Comparison of ENCODE assay signal across 17 cellular contexts in genomic region chr19:11949201-11949600, GRCh38. TPM values are rescaled to one million over a fixed set of nuclear protein-coding genes. Genes with fewer than 3 reads are reported as not detected.
DNase-seq lines count a peak whose midpoint lies in the region; ATAC-seq and TF ChIP-seq lines count a peak whose summit lies in the region.
"Had no signal": no experiment of that assay in that cellular context is flagged by ENCODE, and none has a peak within 500 bp of the region (broad histone marks: within the 10 kb centered on the region; RNA-seq: fewer than 3 reads in every experiment).

No MANE protein-coding gene starts in this region.

- no peak overlapping the region for H3K4me3 Mint-ChIP-seq in chondrocyte (ENCODE audit: unreplicated experiment)

- H3K27me3 Mint-ChIP-seq in chondrocyte (ENCODE audit: low read depth), result no peaks in the 10 kb centered on the region
- H3K27me3 Mint-ChIP-seq: naive B cell had no signal

- H4K20me1 ChIP-seq in Karpas-422 (ENCODE audit: insufficient read depth, low read depth, low read length), result no peaks in the 10 kb centered on the region

- peaks cover 78% of the 10 kb centered on the region for H3K36me3 Mint-ChIP-seq in chondrocyte (ENCODE audit: low read depth)

- H3K27ac ChIP-seq in Karpas-422 (ENCODE audit: low read length) (no peak overlapping the region), skeletal muscle tissue (ENCODE audit: low read depth, low read length) (no peak overlapping the region)
- H3K27ac ChIP-seq: psoas muscle, suprapubic skin had no signal

- no peak overlapping the region for H3K4me2 ChIP-seq in Karpas-422 (ENCODE audit: low read depth, low read length, poor library complexity, severe bottlenecking)

- no peak overlapping the region for H3K27ac Mint-ChIP-seq in chondrocyte (ENCODE audit: unreplicated experiment)
- H3K27ac Mint-ChIP-seq: activated T-helper 2 cell treated with anti-CD3 and anti-CD28 coated beads, Interferon-gamma antibody, Interleukin-2, Interleukin-4, amounts not matched to agents 10 μg/mL and 5 μg/mL and 100 μg/mL, durations not matched to agents 14 hours and 24 hours and 36 hours had no signal

- no peaks in the 10 kb centered on the region for H3K4me1 ChIP-seq in Karpas-422 (ENCODE audit: low read length)
- H3K4me1 ChIP-seq in skeletal muscle tissue (ENCODE audit: control insufficient read depth in 3 of 3, insufficient read depth in 3 of 3, low read length in 3 of 3), result no peaks in the 10 kb centered on the region
- H3K4me1 ChIP-seq: psoas muscle, suprapubic skin had no signal

- no peaks in the 10 kb centered on the region for H3K4me1 Mint-ChIP-seq in chondrocyte (ENCODE audit: low read depth)

- H2AFZ ChIP-seq in Karpas-422 (ENCODE audit: low read length), result no peak overlapping the region

- H3K36me3 ChIP-seq in Karpas-422 (ENCODE audit: insufficient read depth, low read length) (peaks cover 90% of the 10 kb centered on the region), skeletal muscle tissue (ENCODE audit: control insufficient read depth in 3 of 3, insufficient read depth in 3 of 3, low read length in 3 of 3) (peaks cover 50 to 59% (median 51%) of the 10 kb centered on the region in 3 donors)

- no peak for ATAC-seq in GM18867 (IDR thresholded peaks at IDR 0.05; ENCODE audit: unreplicated experiment)
- ATAC-seq: left lobe of liver, psoas muscle had no signal

- H3K9ac ChIP-seq in Karpas-422 (ENCODE audit: low read length) (no peak overlapping the region), skeletal muscle tissue (ENCODE audit: low read depth in 1 of 3, low read length in 3 of 3) (no peak overlapping the region)

- no peak for TF ChIP-seq CTCF in choroid plexus epithelial cell (conservative IDR thresholded peaks at IDR 0.05; ENCODE audit: low read depth, low read length)
- TF ChIP-seq CTCF in chondrocyte (IDR thresholded peaks at IDR 0.05), result no peak

- no peaks in the 10 kb centered on the region for H3K9me2 ChIP-seq in Karpas-422 (replicated peaks; ENCODE audit: insufficient read depth, low read length)

- H3K4me3 ChIP-seq in Karpas-422 (ENCODE audit: low read length) (no peak overlapping the region), choroid plexus epithelial cell (ENCODE audit: low read depth, low read length) (no peak overlapping the region), skeletal muscle tissue (ENCODE audit: low read length in 3 of 3) (peak overlapping the region in 2 of 3 donors; percentile 30 to 34)
- H3K4me3 ChIP-seq: psoas muscle, suprapubic skin had no signal

- H3K79me2 ChIP-seq in Karpas-422 (ENCODE audit: low read length), result peaks cover 16% of the 10 kb centered on the region

- H3K9me3 Mint-ChIP-seq in chondrocyte (ENCODE audit: low read depth), result peaks cover 70% of the 10 kb centered on the region

- H3K9me3 ChIP-seq in Karpas-422 (ENCODE audit: low read length) (peaks cover 72% of the 10 kb centered on the region), skeletal muscle tissue (ENCODE audit: control insufficient read depth in 3 of 3, low read length in 3 of 3) (peaks cover 55 to 68% (median 59%) of the 10 kb centered on the region in 3 donors)

- H3K27me3 ChIP-seq in Karpas-422 (ENCODE audit: low read length), result no peaks in the 10 kb centered on the region
- no peaks in the 10 kb centered on the region for H3K27me3 ChIP-seq in skeletal muscle tissue (ENCODE audit: control insufficient read depth in 3 of 3, insufficient read depth in 3 of 3, low read length in 3 of 3)
- H3K27me3 ChIP-seq: suprapubic skin had no signal

- DNase-seq in NOMO-1 treated with DMSO at 0.1 percent for 48 hours (lab: John Stamatoyannopoulos, UW; ENCODE audit: unreplicated experiment) (peak; percentile 10), NOMO-1 treated with dmso at 0.1 percent for 144 hours (lab: John Stamatoyannopoulos, UW; ENCODE audit: unreplicated experiment) (no peak), Karpas-422 (peak; percentile 51), choroid plexus epithelial cell (ENCODE audit: low read depth) (peak; percentile 20), chondrocyte (ENCODE audit: low spot score) (no peak), NCI-H146 treated with DMSO at 0.1 percent for 48 hours (lab: John Stamatoyannopoulos, UW; ENCODE audit: unreplicated experiment) (no peak)
- DNase-seq: activated CD4-positive, alpha-beta T cell treated with anti-CD3 and anti-CD28 coated beads, Interleukin-2, amount 50 U/mL, for 4 hours; naive B cell; NCI-H1092 treated with DMSO at 0.1 percent for 48 hours; psoas muscle; SIG-M5 had no signal

RNA-seq across cellular contexts. Expression of gene ZNF763, which starts 15.6 kb away (rescaled TPM):
- 3.2 and 9.2 TPM in 2 replicates for total RNA-seq in Karpas-422 (2014; rRNA removed; shearing (Covaris generic); ENCODE audit: low replicate concordance)
- 2.1 TPM for total RNA-seq in skeletal muscle tissue
- total RNA-seq in chondrocyte, result 1.1 to 3.5 TPM (median 2.7 TPM) in 3 replicates
- total RNA-seq: A673 had no signal

RNA-seq across cellular contexts. Expression of gene ZNF700, which starts 24.3 kb away (rescaled TPM):
- total RNA-seq in Karpas-422 (2014; rRNA removed; shearing (Covaris generic); ENCODE audit: low replicate concordance), result 15.8 and 29.9 TPM in 2 replicates
- total RNA-seq in skeletal muscle tissue (6.3 TPM), chondrocyte (4.8 to 8.1 TPM (median 5.5 TPM) in 3 replicates)

Comparison
In these comparisons a context has a peak if more than half of its experiments do, and no peak if none do; other contexts are left out.
1. DNase-seq: peak in NOMO-1 treated with DMSO at 0.1 percent for 48 hours (single experiment), Karpas-422 (single experiment) and choroid plexus epithelial cell (single experiment); none in NOMO-1 treated with dmso at 0.1 percent for 144 hours (single experiment), chondrocyte (single experiment) and NCI-H146 treated with DMSO at 0.1 percent for 48 hours (single experiment).
2. H3K4me3 ChIP-seq: peak in skeletal muscle tissue (2 of 3); none in Karpas-422 (single experiment) and choroid plexus epithelial cell (single experiment).